In the genomic region with DNA sequence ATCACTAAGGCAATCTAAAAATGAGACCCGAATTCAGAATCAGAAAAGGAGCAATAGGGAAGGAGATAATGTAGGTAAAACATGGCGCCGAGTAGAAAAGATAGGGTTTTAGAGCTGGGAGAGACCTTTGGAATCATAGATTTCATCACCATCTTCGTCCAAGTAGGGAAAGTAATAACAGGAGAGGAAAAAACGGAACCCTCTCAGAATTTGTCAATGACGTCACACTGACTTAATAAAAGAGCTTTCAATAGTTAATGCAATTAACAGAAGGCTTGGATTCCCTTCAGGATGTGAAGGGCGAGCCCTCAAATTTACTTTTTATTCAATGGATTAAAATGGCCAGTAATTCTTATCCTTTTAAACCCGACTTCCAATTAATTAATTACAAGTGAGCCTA, we compare ENCODE assay signal across 9 cellular contexts. TPM values are rescaled to one million over a fixed set of nuclear protein-coding genes. Genes with fewer than 3 reads are reported as not detected.
DNase-seq lines count a peak whose midpoint lies in the region; ATAC-seq, FAIRE-seq and TF ChIP-seq lines count a peak whose summit lies in the region.
"Had no signal": no experiment of that assay in that cellular context is flagged by ENCODE, and none has a peak within 500 bp of the region (broad histone marks: within the 10 kb centered on the region; RNA-seq: fewer than 3 reads in every experiment).

No MANE protein-coding gene starts in this region.

- no peaks in the 10 kb centered on the region for H3K27me3 ChIP-seq in stomach

- no peak for TF ChIP-seq CTCF in stomach (IDR thresholded peaks at IDR 0.05)

- H3K4me1 ChIP-seq in stomach: peaks cover 9 to 40% (median 36%) of the 10 kb centered on the region in 4 donors

- peak overlapping the region in 3 of 5 donors; percentile 90 to 95 (median 92) for H3K27ac ChIP-seq in stomach

- peak overlapping the region; percentile 98 for H3K4me3 Mint-ChIP-seq in T-helper 1 cell treated with Interleukin-12 subunit alpha and Interleukin-12 subunit beta and Interleukin-4 antibody, amounts not matched to agents 30 μg/mL and 1 μg/mL, for 36 hours
- peak overlapping the region; percentile 88 for H3K4me3 Mint-ChIP-seq in activated CD8-positive, alpha-beta T cell treated with anti-CD3 and anti-CD28 coated beads, Interleukin-2, amount 10 ng/mL, durations not matched to agents 7 days and 5 days

- POLR2A ChIA-PET in activated CD8-positive, alpha-beta T cell treated with anti-CD3 and anti-CD28 coated beads, Interleukin-2, amount 10 ng/mL, durations not matched to agents 7 days and 5 days (lab: Charles Lee): interaction anchor here (1.4 kb wide), 1 partner anchor 97 kb away, joined by 4 read pairs; a partner anchor contains a TSS

- no peaks in the 10 kb centered on the region for H3K9me3 Mint-ChIP-seq in T-helper 1 cell treated with Interleukin-12 subunit alpha and Interleukin-12 subunit beta and Interleukin-4 antibody, amounts not matched to agents 30 μg/mL and 1 μg/mL, for 36 hours
- H3K9me3 Mint-ChIP-seq in activated CD8-positive, alpha-beta T cell treated with anti-CD3 and anti-CD28 coated beads, Interleukin-2, amount 10 ng/mL, durations not matched to agents 7 days and 5 days (ENCODE audit: insufficient read depth): no peaks in the 10 kb centered on the region

- intact Hi-C loops in stomach (cut with DNase I; ENCODE audit: low total_unique reads): no loop called here

- H3K36me3 ChIP-seq in stomach: no peaks in the 10 kb centered on the region

- H3K27me3 Mint-ChIP-seq in T-helper 1 cell treated with Interleukin-12 subunit alpha and Interleukin-12 subunit beta and Interleukin-4 antibody, amounts not matched to agents 30 μg/mL and 1 μg/mL, for 36 hours (ENCODE audit: low read depth): peaks cover 36% of the 10 kb centered on the region
- H3K27me3 Mint-ChIP-seq in activated CD8-positive, alpha-beta T cell treated with anti-CD3 and anti-CD28 coated beads, Interleukin-2, amount 10 ng/mL, durations not matched to agents 7 days and 5 days (ENCODE audit: low read depth): peaks cover 14% of the 10 kb centered on the region

- H3K4me3 ChIP-seq in iPS-18c (ENCODE audit: insufficient read depth, low read depth, low read length) (peak overlapping the region; percentile 98), stomach (peak overlapping the region in 3 of 4 donors; percentile 92 to 94 (median 92))

- H3K36me3 Mint-ChIP-seq in T-helper 1 cell treated with Interleukin-12 subunit alpha and Interleukin-12 subunit beta and Interleukin-4 antibody, amounts not matched to agents 30 μg/mL and 1 μg/mL, for 36 hours (ENCODE audit: low read depth): no peaks in the 10 kb centered on the region
- peaks cover 5% of the 10 kb centered on the region for H3K36me3 Mint-ChIP-seq in activated CD8-positive, alpha-beta T cell treated with anti-CD3 and anti-CD28 coated beads, Interleukin-2, amount 10 ng/mL, durations not matched to agents 7 days and 5 days (ENCODE audit: low read depth)

- no peak for TF ChIP-seq POLR2A in stomach (IDR thresholded peaks at IDR 0.05)

- H3K4me1 Mint-ChIP-seq in T-helper 1 cell treated with Interleukin-12 subunit alpha and Interleukin-12 subunit beta and Interleukin-4 antibody, amounts not matched to agents 30 μg/mL and 1 μg/mL, for 36 hours (ENCODE audit: low read depth): peaks cover 22% of the 10 kb centered on the region
- H3K4me1 Mint-ChIP-seq in activated CD8-positive, alpha-beta T cell treated with anti-CD3 and anti-CD28 coated beads, Interleukin-2, amount 10 ng/mL, durations not matched to agents 7 days and 5 days (ENCODE audit: low read depth): peaks cover 26% of the 10 kb centered on the region

- ATAC-seq in activated CD8-positive, alpha-beta T cell treated with anti-CD3 and anti-CD28 coated beads, Interleukin-2, amount 10 ng/mL, durations not matched to agents 7 days and 5 days: no peak

- no peak for DNase-seq in T-helper 1 cell
- DNase-seq in activated CD8-positive, alpha-beta T cell treated with anti-CD3 and anti-CD28 coated beads, Interleukin-2, amount 10 ng/mL, durations not matched to agents 7 days and 5 days: no peak
- DNase-seq in stomach: no peak
- no peak for DNase-seq in RCC 7860 (ENCODE audit: low spot score)
- no peak for DNase-seq in activated CD4-positive, alpha-beta T cell treated with anti-CD3 and anti-CD28 coated beads for 4 hours
- DNase-seq in COR-L47 (lab: John Stamatoyannopoulos, UW): no peak
- DNase-seq: SIG-M5 had no signal

- CTCF ChIA-PET in activated CD8-positive, alpha-beta T cell treated with anti-CD3 and anti-CD28 coated beads, Interleukin-2, amount 10 ng/mL, durations not matched to agents 7 days and 5 days (lab: Charles Lee): interaction anchor here (1.6 kb wide), 1 partner anchor 343 kb away, joined by 3 read pairs; no protein-coding TSS in a partner anchor

- FAIRE-seq in RCC 7860 (lab: Jason Lieb, UNC): no peak

- WGBS in stomach, 5 donors: 63 to 70% (median 66%) methylated on average over 8 of the region's 8 CpGs

- peak overlapping the region; percentile 11 for H3K27ac Mint-ChIP-seq in T-helper 1 cell treated with Interleukin-12 subunit alpha and Interleukin-12 subunit beta and Interleukin-4 antibody, amounts not matched to agents 30 μg/mL and 1 μg/mL, for 36 hours
- H3K27ac Mint-ChIP-seq in activated CD8-positive, alpha-beta T cell treated with anti-CD3 and anti-CD28 coated beads, Interleukin-2, amount 10 ng/mL, durations not matched to agents 7 days and 5 days: no peak overlapping the region

- H3K9me3 ChIP-seq in iPS-18c (ENCODE audit: control insufficient read depth, insufficient read depth, low read length): no peaks in the 10 kb centered on the region
- H3K9me3 ChIP-seq in stomach: no peaks in the 10 kb centered on the region

- no peak for TF ChIP-seq EP300 in stomach (IDR thresholded peaks at IDR 0.05)

RNA-seq across cellular contexts. Expression of gene UBN2, which starts 1.0 kb away (rescaled TPM):
- total RNA-seq in activated CD8-positive, alpha-beta T cell treated with anti-CD3 and anti-CD28 coated beads, Interleukin-2, amount 10 ng/mL, durations not matched to agents 7 days and 5 days: 10 to 100 TPM; 10.2 to 11.3 TPM
- total RNA-seq in stomach: 10 to 100 TPM in 3 of 5 donors, 1 to 10 TPM in 2; 4.9 to 23.9 (median 13.8) TPM
- 1 to 10 TPM in 1 of 3 donors, under 1 TPM in 2; 0.76 to 1.8 (median 1.00) TPM for polyA plus RNA-seq in stomach
